ENCODE assay signal across 26 cellular contexts in the genomic region with DNA sequence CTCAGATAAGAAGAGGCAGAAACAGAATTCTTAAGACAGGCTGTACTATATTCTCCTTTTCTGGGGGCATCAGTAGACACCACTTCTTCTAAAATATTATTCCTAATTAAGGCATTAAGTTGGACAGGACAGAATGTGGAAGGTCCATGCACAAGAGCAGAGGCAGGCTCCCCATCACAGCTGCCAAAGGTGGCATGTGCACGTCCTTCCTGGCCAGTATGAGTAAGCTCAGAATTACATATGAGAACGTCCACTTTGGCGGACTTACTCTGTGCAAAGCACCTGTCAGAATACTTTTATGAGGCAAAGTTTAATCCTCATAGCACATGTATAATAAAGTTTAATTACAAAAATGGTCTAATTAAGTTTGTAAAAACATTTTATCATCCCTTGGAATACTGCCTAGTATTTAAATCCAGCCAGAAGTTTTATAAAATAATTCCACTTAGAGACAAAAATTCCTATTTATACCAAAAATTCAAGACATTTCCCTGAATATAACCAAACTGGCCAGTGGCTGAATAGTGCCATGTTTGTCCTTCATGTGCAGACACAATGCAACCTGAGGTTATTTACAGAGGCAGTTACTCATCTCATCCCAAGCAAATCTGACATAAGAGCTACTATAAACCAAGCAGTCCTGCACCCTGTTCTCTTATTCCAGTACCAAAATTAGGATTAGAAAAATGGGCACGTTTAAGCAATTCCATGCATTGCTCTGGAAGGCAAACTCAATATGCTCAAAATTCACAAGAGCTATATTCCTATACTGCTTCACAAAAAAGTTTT.
"Had no signal": no experiment of that assay in that cellular context is flagged by ENCODE, and none has a peak within 500 bp of the region (broad histone marks: within the 10 kb centered on the region; RNA-seq: fewer than 3 reads in every experiment).

No MANE protein-coding gene starts in this region.

- H3K4me1 ChIP-seq: pancreas, prostate gland, right lobe of liver had no signal

- H3K27ac ChIP-seq: neutrophil, pancreas, prostate gland, right lobe of liver, sigmoid colon, stomach, thoracic aorta, thyroid gland, tibial nerve, upper lobe of left lung, vagina had no signal

- H3K9me3 Mint-ChIP-seq: natural killer cell treated with Interleukin-12 subunit alpha and Interleukin-12 subunit beta and Interleukin-15 and Interleukin-18, amount 100 ng/mL, for 72 hours; nephron progenitor cell; neural crest cell; stimulated activated effector memory CD8-positive, alpha-beta T cell treated with anti-CD3 and anti-CD28 coated beads, Interleukin-12 subunit alpha, Interleukin-12 subunit beta, amount 100 ng/mL, for 72 hours; stimulated activated naive B cell treated with anti-CD40 and anti-IgM and Interleukin-4, amounts not matched to agents 10 μg/mL and 1 μg/mL and 100 μg/mL, for 72 hours; stimulated activated naive CD8-positive, alpha-beta T cell treated with anti-CD3 and anti-CD28 coated beads, Interleukin-15, Interleukin-2, amounts not matched to agents 100 ng/mL and 50 ng/mL, for 24 hours had no signal

- H3K27ac Mint-ChIP-seq: natural killer cell treated with Interleukin-12 subunit alpha and Interleukin-12 subunit beta and Interleukin-15 and Interleukin-18, amount 100 ng/mL, for 72 hours; nephron progenitor cell; stimulated activated effector memory CD8-positive, alpha-beta T cell treated with anti-CD3 and anti-CD28 coated beads, Interleukin-12 subunit alpha, Interleukin-12 subunit beta, amount 100 ng/mL, for 72 hours; stimulated activated naive B cell treated with anti-CD40 and anti-IgM and Interleukin-4, amounts not matched to agents 10 μg/mL and 1 μg/mL and 100 μg/mL, for 72 hours; stimulated activated naive CD8-positive, alpha-beta T cell treated with anti-CD3 and anti-CD28 coated beads, Interleukin-15, Interleukin-2, amounts not matched to agents 100 ng/mL and 50 ng/mL, for 24 hours had no signal

- H3K9me3 ChIP-seq: neutrophil, pancreas, prostate gland, right lobe of liver, sigmoid colon, stomach, thoracic aorta, thyroid gland, tibial nerve, upper lobe of left lung, vagina had no signal

- DNase-seq: nephron progenitor cell; nucleus accumbens; pancreas; right cardiac atrium; right lobe of liver; sigmoid colon; small intestine; stimulated activated CD4-positive, alpha-beta T cell treated with anti-CD3 and anti-CD28 coated beads, Interleukin-15, amount 100 ng/mL, for 24 hours; stimulated activated CD4-positive, alpha-beta T cell treated with anti-CD3 and anti-CD28 coated beads, Interleukin-2, amount 100 ng/mL, for 24 hours; stimulated activated CD4-positive, alpha-beta T cell treated with anti-CD3 and anti-CD28 coated beads, Interleukin-2, amount 100 ng/mL, for 48 hours; stimulated activated CD4-positive, alpha-beta T cell treated with anti-CD3 and anti-CD28 coated beads, Interleukin-4, amount 100 ng/mL, for 24 hours; stimulated activated naive B cell treated with anti-CD40 and anti-IgM and Interleukin-4, amounts not matched to agents 10 μg/mL and 1 μg/mL and 100 μg/mL, for 72 hours; stimulated activated naive CD4-positive, alpha-beta T cell treated with Interleukin-2 at 50 U/mL for 16 hours; stomach; thyroid gland; trophoblast cell; upper lobe of left lung had no signal

- H3K4me3 Mint-ChIP-seq: natural killer cell treated with Interleukin-12 subunit alpha and Interleukin-12 subunit beta and Interleukin-15 and Interleukin-18, amount 100 ng/mL, for 72 hours; nephron progenitor cell; neural crest cell; stimulated activated effector memory CD8-positive, alpha-beta T cell treated with anti-CD3 and anti-CD28 coated beads, Interleukin-12 subunit alpha, Interleukin-12 subunit beta, amount 100 ng/mL, for 72 hours; stimulated activated naive B cell treated with anti-CD40 and anti-IgM and Interleukin-4, amounts not matched to agents 10 μg/mL and 1 μg/mL and 100 μg/mL, for 72 hours; stimulated activated naive CD8-positive, alpha-beta T cell treated with anti-CD3 and anti-CD28 coated beads, Interleukin-15, Interleukin-2, amounts not matched to agents 100 ng/mL and 50 ng/mL, for 24 hours had no signal

- ATAC-seq: natural killer cell treated with Interleukin-12 subunit alpha and Interleukin-12 subunit beta and Interleukin-15 and Interleukin-18, amount 100 ng/mL, for 72 hours; pancreas; right cardiac atrium; right lobe of liver; stimulated activated effector memory CD8-positive, alpha-beta T cell treated with anti-CD3 and anti-CD28 coated beads, Interleukin-12 subunit alpha, Interleukin-12 subunit beta, amount 100 ng/mL, for 72 hours; stimulated activated naive B cell treated with anti-CD40 and anti-IgM and Interleukin-4, amounts not matched to agents 10 μg/mL and 1 μg/mL and 100 μg/mL, for 72 hours had no signal

- H3K4me3 ChIP-seq: pancreas, prostate gland, right lobe of liver, sigmoid colon, stomach, thoracic aorta, thyroid gland, tibial nerve, upper lobe of left lung, vagina had no signal

- H3K27me3 ChIP-seq: neutrophil, pancreas, right lobe of liver, sigmoid colon, stomach, thyroid gland, tibial nerve, upper lobe of left lung, vagina had no signal

- H3K4me1 Mint-ChIP-seq: nephron progenitor cell, neural crest cell had no signal

- H3K27me3 Mint-ChIP-seq: natural killer cell treated with Interleukin-12 subunit alpha and Interleukin-12 subunit beta and Interleukin-15 and Interleukin-18, amount 100 ng/mL, for 72 hours; stimulated activated naive B cell treated with anti-CD40 and anti-IgM and Interleukin-4, amounts not matched to agents 10 μg/mL and 1 μg/mL and 100 μg/mL, for 72 hours; stimulated activated naive CD8-positive, alpha-beta T cell treated with anti-CD3 and anti-CD28 coated beads, Interleukin-15, Interleukin-2, amounts not matched to agents 100 ng/mL and 50 ng/mL, for 24 hours had no signal
